In genomic region chr20:667351-668034, GRCh38 we compare ENCODE assay signal across 8 cellular contexts. TPM values are rescaled to one million over a fixed set of nuclear protein-coding genes. Genes with fewer than 3 reads are reported as not detected.
DNase-seq lines count a peak whose midpoint lies in the region; ATAC-seq and TF ChIP-seq lines count a peak whose summit lies in the region.

No MANE protein-coding gene starts in this region.

- TF ChIP-seq CTCF in Loucy (conservative IDR thresholded peaks at IDR 0.05; ENCODE audit: low read length) (peak; percentile 99), nephron (IDR thresholded peaks at IDR 0.05; ENCODE audit: unreplicated experiment in 3 of 3) (peak; percentile 56 to 63 (median 59)), tibial artery (IDR thresholded peaks at IDR 0.05) (peak; percentile 51 to 56)
- TF ChIP-seq CTCF in activated CD8-positive, alpha-beta T cell treated with anti-CD3 and anti-CD28 coated beads for 36 hours (IDR thresholded peaks at IDR 0.05) = peak; percentile 78

- DNase-seq in GDM1 (lab: John Stamatoyannopoulos, UW) = peak; percentile 46
- DNase-seq in activated CD8-positive, alpha-beta T cell treated with anti-CD3 and anti-CD28 coated beads for 36 hours = peak; percentile 83
- peak; percentile 52 to 59 (median 56) for DNase-seq in effector memory CD8-positive, alpha-beta T cell
- no peak for DNase-seq in tibial artery

- no peak overlapping the region for H3K4me3 ChIP-seq in Loucy (ENCODE audit: low read length, poor library complexity, severe bottlenecking)
- no peak overlapping the region for H3K4me3 ChIP-seq in tibial artery

- no peak overlapping the region for H3K4me2 ChIP-seq in Loucy (ENCODE audit: low read depth, low read length, poor library complexity, severe bottlenecking)

- POLR2A ChIA-PET in activated CD8-positive, alpha-beta T cell treated with anti-CD3 and anti-CD28 coated beads for 36 hours (lab: Charles Lee) = interaction anchor here (0.7 kb wide), 1 partner anchor 112 kb away, joined by 3 read pairs; no protein-coding TSS in a partner anchor

- no peaks in the 10 kb centered on the region for H3K27me3 ChIP-seq in Loucy (ENCODE audit: insufficient read depth, low read length, poor library complexity, severe bottlenecking)
- H3K27me3 ChIP-seq in tibial artery = peaks cover 0 to 98% of the 10 kb centered on the region in 2 donors

- no peak overlapping the region for H3K4me3 Mint-ChIP-seq in activated CD8-positive, alpha-beta T cell treated with anti-CD3 and anti-CD28 coated beads for 36 hours
- H3K4me3 Mint-ChIP-seq in effector memory CD8-positive, alpha-beta T cell = no peak overlapping the region
- no peak overlapping the region for H3K4me3 Mint-ChIP-seq in nephron

- H3K9me2 ChIP-seq in Loucy (replicated peaks; ENCODE audit: low read depth, low read length) = no peaks in the 10 kb centered on the region

- no peaks in the 10 kb centered on the region for H3K9me3 ChIP-seq in Loucy (ENCODE audit: insufficient read depth, low read depth, low read length)
- no peaks in the 10 kb centered on the region for H3K9me3 ChIP-seq in tibial artery

- no peak overlapping the region for H2AFZ ChIP-seq in Loucy (ENCODE audit: low read length)

- CTCF ChIA-PET in activated CD8-positive, alpha-beta T cell treated with anti-CD3 and anti-CD28 coated beads for 36 hours (lab: Charles Lee) = interaction anchor here (0.5 to 3.0 kb wide), 27 partner anchors 9 to 501 kb away, joined by 3 to 17 read pairs (median 4); no protein-coding TSS in a partner anchor

- no peaks in the 10 kb centered on the region for H3F3A ChIP-seq in Loucy (ENCODE audit: low read depth)

- H3K27me3 Mint-ChIP-seq in activated CD8-positive, alpha-beta T cell treated with anti-CD3 and anti-CD28 coated beads for 36 hours = peaks cover 53% of the 10 kb centered on the region
- peaks cover 43 to 92% of the 10 kb centered on the region in 2 donors for H3K27me3 Mint-ChIP-seq in effector memory CD8-positive, alpha-beta T cell
- peaks cover 45% of the 10 kb centered on the region for H3K27me3 Mint-ChIP-seq in nephron (ENCODE audit: low read depth)

- H3K4me1 ChIP-seq in Loucy (ENCODE audit: insufficient read depth, low read length, poor library complexity, severe bottlenecking) = peaks cover 13% of the 10 kb centered on the region
- H3K4me1 ChIP-seq in tibial artery = peaks cover 0 to 5% (median 1%) of the 10 kb centered on the region in 4 donors

- no peak overlapping the region for H3K9ac ChIP-seq in Loucy (ENCODE audit: low read depth, low read length, poor library complexity, severe bottlenecking)

- no peaks in the 10 kb centered on the region for H4K20me1 ChIP-seq in Loucy (ENCODE audit: insufficient read depth, low read length, poor library complexity, severe bottlenecking)

- peaks cover 6% of the 10 kb centered on the region for H3K4me1 Mint-ChIP-seq in activated CD8-positive, alpha-beta T cell treated with anti-CD3 and anti-CD28 coated beads for 36 hours (ENCODE audit: low read depth)
- peaks cover 10 to 12% of the 10 kb centered on the region in 2 donors for H3K4me1 Mint-ChIP-seq in effector memory CD8-positive, alpha-beta T cell (ENCODE audit: low read depth in 2 of 2)
- H3K4me1 Mint-ChIP-seq in nephron = peaks cover 31% of the 10 kb centered on the region

- no peaks in the 10 kb centered on the region for H3K79me2 ChIP-seq in Loucy (ENCODE audit: insufficient read depth, low read length)

- no peaks in the 10 kb centered on the region for H3K36me3 Mint-ChIP-seq in activated CD8-positive, alpha-beta T cell treated with anti-CD3 and anti-CD28 coated beads for 36 hours (ENCODE audit: low read depth)
- H3K36me3 Mint-ChIP-seq in effector memory CD8-positive, alpha-beta T cell (ENCODE audit: insufficient read depth) = peaks cover 2% of the 10 kb centered on the region
- no peaks in the 10 kb centered on the region for H3K36me3 Mint-ChIP-seq in nephron (ENCODE audit: low read depth)

- H3K27ac Mint-ChIP-seq in activated CD8-positive, alpha-beta T cell treated with anti-CD3 and anti-CD28 coated beads for 36 hours = no peak overlapping the region
- no peak overlapping the region for H3K27ac Mint-ChIP-seq in effector memory CD8-positive, alpha-beta T cell
- H3K27ac Mint-ChIP-seq in nephron = no peak overlapping the region

- no peaks in the 10 kb centered on the region for H3K36me3 ChIP-seq in Loucy (ENCODE audit: insufficient read depth, low read length)
- H3K36me3 ChIP-seq in tibial artery = no peaks in the 10 kb centered on the region

- no peaks in the 10 kb centered on the region for H3K9me3 Mint-ChIP-seq in activated CD8-positive, alpha-beta T cell treated with anti-CD3 and anti-CD28 coated beads for 36 hours
- H3K9me3 Mint-ChIP-seq in effector memory CD8-positive, alpha-beta T cell = no peaks in the 10 kb centered on the region
- H3K9me3 Mint-ChIP-seq in nephron = no peaks in the 10 kb centered on the region

- peak; percentile 62 for ATAC-seq in activated CD8-positive, alpha-beta T cell treated with anti-CD3 and anti-CD28 coated beads for 36 hours
- ATAC-seq in effector memory CD8-positive, alpha-beta T cell (replicated peaks) = no peak
- ATAC-seq in HG02884 (IDR thresholded peaks at IDR 0.05; ENCODE audit: unreplicated experiment) = no peak
- no peak for ATAC-seq in GM21737 (IDR thresholded peaks at IDR 0.05; ENCODE audit: unreplicated experiment)

- H3K27ac ChIP-seq in tibial artery = no peak overlapping the region

- intact Hi-C loops in activated CD8-positive, alpha-beta T cell treated with anti-CD3 and anti-CD28 coated beads for 36 hours (cut with micrococcal nuclease) = no loop called here
- intact Hi-C loops in tibial artery (cut with DNase I; ENCODE audit: low total_unique reads) = no loop called here

RNA-seq across cellular contexts. Expression of gene SCRT2, which starts 8.1 kb away (rescaled TPM):
- not detected for total RNA-seq in activated CD8-positive, alpha-beta T cell treated with anti-CD3 and anti-CD28 coated beads for 36 hours

RNA-seq across cellular contexts. Expression of gene SRXN1, which starts 14.5 kb away (rescaled TPM):
- 1 to 10 TPM; 9.4 to 9.8 TPM for total RNA-seq in activated CD8-positive, alpha-beta T cell treated with anti-CD3 and anti-CD28 coated beads for 36 hours

RNA-seq across cellular contexts. Expression of gene TCF15, which starts 57.4 kb away (rescaled TPM):
- total RNA-seq in activated CD8-positive, alpha-beta T cell treated with anti-CD3 and anti-CD28 coated beads for 36 hours = under 1 TPM in 1 of 2 experiments, not detected in 1; 0.23 TPM

Comparison
In these comparisons a context has a peak if more than half of its experiments do, and no peak if none do; other contexts are left out.
1. DNase-seq: peak in GDM1 (single experiment), activated CD8-positive, alpha-beta T cell treated with anti-CD3 and anti-CD28 coated beads for 36 hours (single experiment) and effector memory CD8-positive, alpha-beta T cell (3 of 3); none in tibial artery (0 of 2).
2. Peak in every context shown above with its lines, with median percentiles within 50 percentile points of each other: CTCF ChIP-seq.